ENCODE assay signal across 7 cellular contexts in the genomic region with DNA sequence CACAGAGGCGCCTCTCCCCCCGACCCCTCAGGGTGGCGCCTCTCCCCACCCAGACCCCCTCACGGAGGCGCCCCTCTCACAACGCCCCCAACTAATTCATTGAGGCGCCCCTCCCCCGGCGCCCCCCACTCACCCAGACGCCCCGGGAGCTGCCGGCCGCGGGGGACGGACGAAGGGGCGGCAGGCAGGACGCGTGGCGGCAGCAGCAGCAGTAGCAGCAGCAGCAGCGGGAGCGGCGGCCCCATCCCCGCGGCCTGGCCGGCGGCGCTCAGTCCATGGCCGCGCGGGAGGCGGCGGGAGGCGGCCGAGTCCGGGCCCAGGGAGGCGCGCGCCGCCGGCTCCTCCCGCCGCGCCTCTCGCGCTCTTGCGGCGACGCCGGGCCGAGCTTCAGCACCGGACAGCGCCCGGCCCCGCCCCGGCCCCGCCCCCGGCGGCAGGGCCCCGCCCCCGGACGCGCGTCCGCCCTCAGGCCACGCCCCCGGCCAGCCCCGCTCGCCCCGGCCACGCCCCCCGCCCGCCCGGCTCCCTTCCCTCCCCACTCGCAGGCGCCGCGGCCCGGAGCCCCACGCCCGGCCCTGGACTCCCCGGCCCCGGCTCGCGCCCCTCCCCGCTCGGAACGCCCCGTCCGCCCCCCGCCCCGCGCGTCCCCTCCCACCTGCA. TPM values are rescaled to one million over a fixed set of nuclear protein-coding genes. Genes with fewer than 3 reads are reported as not detected.
DNase-seq lines count a peak whose midpoint lies in the region; ATAC-seq lines count a peak whose summit lies in the region.

A gene (minus strand): TSS at position 399 of the 660 bp plus-strand sequence.

- peaks cover 8 to 26% (median 20%) of the 10 kb centered on the region in 3 donors for H3K4me1 Mint-ChIP-seq in T-cell

- H3K4me1 ChIP-seq in adipocyte (ENCODE audit: control insufficient read depth, insufficient read depth, low read length), result no peaks in the 10 kb centered on the region

- no peaks in the 10 kb centered on the region for H3K36me3 ChIP-seq in adipocyte (ENCODE audit: control insufficient read depth, insufficient read depth, low read length, severe bottlenecking)

- peaks cover 33% of the 10 kb centered on the region for H3K27me3 ChIP-seq in adipocyte (replicated peaks; ENCODE audit: control insufficient read depth, insufficient read depth, low read length)

- no peak within 1 kb of the TSS for H3K9ac ChIP-seq in adipocyte (ENCODE audit: low read length)

- intact Hi-C loops in left ventricle myocardium superior (cut with micrococcal nuclease), result no loop called here
- intact Hi-C loops in sciatic nerve (cut with DNase I), result no loop called here

- H3K4me3 Mint-ChIP-seq in T-cell, result peak within 1 kb of the TSS; percentile 25 to 74 (median 56)

- H3K36me3 Mint-ChIP-seq in T-cell, result no peaks in the 10 kb centered on the region

- peak; percentile 75 for ATAC-seq in GM18909 (IDR thresholded peaks at IDR 0.05; ENCODE audit: poor library complexity, unreplicated experiment)
- ATAC-seq in HG03565 (IDR thresholded peaks at IDR 0.05; ENCODE audit: unreplicated experiment), result peak; percentile 67
- ATAC-seq in T-cell (replicated peaks in 1 of 4), result peak; percentile 76 to 91 (median 80)
- peak; percentile 96 for ATAC-seq in left ventricle myocardium superior
- peak; percentile 87 for ATAC-seq in sciatic nerve
- no peak for ATAC-seq in GM19324 (IDR thresholded peaks at IDR 0.05; ENCODE audit: low FRiP score, unreplicated experiment)

- H3K9me3 ChIP-seq in adipocyte (ENCODE audit: control insufficient read depth, low read length), result no peaks in the 10 kb centered on the region

- H3K4me3 ChIP-seq in adipocyte (ENCODE audit: low read length), result no peak within 1 kb of the TSS

- H3K27me3 Mint-ChIP-seq in T-cell, result peaks cover 43 to 49% of the 10 kb centered on the region in 2 donors

- H3K9me3 Mint-ChIP-seq in T-cell, result peaks cover 2 to 4% (median 3%) of the 10 kb centered on the region in 3 donors

- CTCF ChIA-PET in T-cell (lab: Charles Lee), result no interaction called here

- no peak within 1 kb of the TSS for H3K27ac Mint-ChIP-seq in T-cell

- POLR2A ChIA-PET in T-cell (lab: Charles Lee), result no interaction called here

- DNase-seq in T-cell (peak in 33 of 34 experiments; percentile 14 to 62 (median 42)), adipocyte (ENCODE audit: low read depth) (peak; percentile 89), left ventricle myocardium superior (peak; percentile 79), sciatic nerve (ENCODE audit: low spot score) (peak; percentile 77)

RNA-seq across cellular contexts. Expression of the gene that starts here (rescaled TPM):
- 1 to 10 TPM in 2 of 5 donors, under 1 TPM in 3; 0.60 to 1.7 (median 0.82) TPM for total RNA-seq in T-cell
- total RNA-seq in left ventricle myocardium superior, result 1.3 TPM
- total RNA-seq in sciatic nerve, result 12.7 TPM
